ENCODE assay signal across 1 cellular context in the genomic region with DNA sequence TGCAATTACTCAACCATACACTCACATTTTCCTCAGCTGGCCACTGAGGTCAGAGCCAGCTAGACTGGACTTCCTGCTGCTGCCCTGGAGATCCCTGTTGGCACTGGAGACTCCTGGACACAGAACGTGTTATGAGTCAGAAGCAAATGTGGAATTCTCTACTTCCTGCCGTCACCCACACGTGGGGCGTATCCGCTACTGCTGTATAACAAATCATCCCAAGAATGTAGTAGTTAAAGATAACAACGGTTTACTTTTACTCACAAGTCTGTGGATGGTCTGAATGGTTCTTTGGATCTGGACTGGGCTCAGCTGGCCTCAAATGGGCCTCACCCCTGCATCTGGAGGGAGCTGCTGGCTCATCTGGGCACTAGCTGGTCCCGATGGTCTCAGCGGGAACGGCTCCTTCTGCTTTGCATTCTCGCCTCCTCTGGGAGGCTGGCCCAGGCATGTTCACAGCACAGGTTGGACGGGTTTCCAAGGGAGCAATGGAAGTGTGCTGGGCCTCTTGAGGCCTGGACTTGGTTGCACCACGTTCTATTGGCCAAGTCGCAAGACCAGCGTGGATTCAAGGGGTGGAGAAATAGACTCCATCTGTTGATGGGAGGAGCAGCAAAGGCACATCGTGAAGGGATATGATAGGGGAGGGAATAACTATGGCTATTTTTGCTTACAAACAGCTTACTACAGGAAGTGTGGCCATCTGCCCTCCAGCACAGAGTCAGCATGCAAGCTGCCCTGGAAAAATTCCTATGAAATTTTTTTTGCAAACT.
TF ChIP-seq lines count a peak whose summit lies in the region.

No MANE protein-coding gene starts in this region.

TF ChIP-seq in HepG2, 621 proteins besides CTCF, POLR2A, EP300 and RAD21 (continued from another document):
- TF ChIP-seq GATAD1 (CRISPR knock-in tag; IDR thresholded peaks at IDR 0.05): no peak
- TF ChIP-seq GATAD2A (CRISPR knock-in tag; IDR thresholded peaks at IDR 0.05): peak; percentile 47; the same call in 1 of the 2 replicates
- TF ChIP-seq ZNF891 (CRISPR knock-in tag; IDR thresholded peaks at IDR 0.05): peak; percentile 86
- TF ChIP-seq ZNF768 (CRISPR knock-in tag; IDR thresholded peaks at IDR 0.05): peak; percentile 52; the same call in 1 of the 2 replicates
- TF ChIP-seq ZNF788 (CRISPR knock-in tag; IDR thresholded peaks at IDR 0.05; ENCODE audit: borderline replicate concordance): 0 out of 2 replicates have a peak, but pooled peaks have one; percentile 9
- TF ChIP-seq RBAK (CRISPR knock-in tag; IDR thresholded peaks at IDR 0.05): peak; percentile 85
- TF ChIP-seq, protein P1, sequence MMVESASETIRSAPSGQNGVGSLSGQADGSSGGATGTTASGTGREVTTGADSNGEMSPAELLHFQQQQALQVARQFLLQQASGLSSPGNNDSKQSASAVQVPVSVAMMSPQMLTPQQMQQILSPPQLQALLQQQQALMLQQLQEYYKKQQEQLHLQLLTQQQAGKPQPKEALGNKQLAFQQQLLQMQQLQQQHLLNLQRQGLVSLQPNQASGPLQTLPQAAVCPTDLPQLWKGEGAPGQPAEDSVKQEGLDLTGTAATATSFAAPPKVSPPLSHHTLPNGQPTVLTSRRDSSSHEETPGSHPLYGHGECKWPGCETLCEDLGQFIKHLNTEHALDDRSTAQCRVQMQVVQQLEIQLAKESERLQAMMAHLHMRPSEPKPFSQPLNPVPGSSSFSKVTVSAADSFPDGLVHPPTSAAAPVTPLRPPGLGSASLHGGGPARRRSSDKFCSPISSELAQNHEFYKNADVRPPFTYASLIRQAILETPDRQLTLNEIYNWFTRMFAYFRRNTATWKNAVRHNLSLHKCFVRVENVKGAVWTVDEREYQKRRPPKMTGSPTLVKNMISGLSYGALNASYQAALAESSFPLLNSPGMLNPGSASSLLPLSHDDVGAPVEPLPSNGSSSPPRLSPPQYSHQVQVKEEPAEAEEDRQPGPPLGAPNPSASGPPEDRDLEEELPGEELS (CRISPR knock-in tag; IDR thresholded peaks at IDR 0.05): 0 out of 2 replicates have a peak, but pooled peaks have one; percentile 5
- TF ChIP-seq FOSL2 (CRISPR knock-in tag; IDR thresholded peaks at IDR 0.05): peak; percentile 87
- TF ChIP-seq SMAD3 (CRISPR knock-in tag; IDR thresholded peaks at IDR 0.05): no peak
- peak; percentile 89 for TF ChIP-seq NRL (CRISPR knock-in tag; IDR thresholded peaks at IDR 0.05; ENCODE audit: borderline replicate concordance)
- no peak for TF ChIP-seq BCL6 (CRISPR knock-in tag; IDR thresholded peaks at IDR 0.05)
- 0 out of 2 replicates have a peak, but pooled peaks have one; percentile 29 for TF ChIP-seq ZNF589 (CRISPR knock-in tag; conservative IDR thresholded peaks at IDR 0.05)
- peak; percentile 69; the same call in 1 of the 2 replicates for TF ChIP-seq ETV5 (CRISPR knock-in tag; IDR thresholded peaks at IDR 0.05; ENCODE audit: borderline replicate concordance)
- 0 out of 2 replicates have a peak, but pooled peaks have one; percentile 33 for TF ChIP-seq DNMT1 (CRISPR knock-in tag; IDR thresholded peaks at IDR 0.05)
- no peak for TF ChIP-seq RFX3 (CRISPR knock-in tag; IDR thresholded peaks at IDR 0.05)
- TF ChIP-seq MYNN (CRISPR knock-in tag; IDR thresholded peaks at IDR 0.05; ENCODE audit: low read depth): 0 out of 2 replicates have a peak, but pooled peaks have one; percentile 30
TF ChIP-seq in HepG2: peak in this region for 54.
